Comparison of ENCODE assay signal across 3 cellular contexts in genomic region chr13:97228850-97229521, GRCh38.
A peak's percentile ranks its signal among the peaks of the same experiment; 100 is the strongest.
TF ChIP-seq lines count a peak whose summit lies in the region.

No MANE protein-coding gene starts in this region.

TF ChIP-seq in SK-N-SH, 30 proteins besides CTCF, POLR2A, EP300 and RAD21:
- TF ChIP-seq USF2 (IDR thresholded peaks at IDR 0.05; ENCODE audit: borderline replicate concordance, low read depth, low read length): no peak
- no peak for TF ChIP-seq REST (IDR thresholded peaks at IDR 0.05; ENCODE audit: low read depth, low read length)
- TF ChIP-seq POLR2AphosphoS5 (IDR thresholded peaks at IDR 0.05; ENCODE audit: low read depth, low read length): no peak
- TF ChIP-seq FOSL2 (IDR thresholded peaks at IDR 0.05; ENCODE audit: borderline replicate concordance, low read depth): no peak
- TF ChIP-seq EZH2phosphoT487 (IDR thresholded peaks at IDR 0.05; ENCODE audit: borderline replicate concordance, low read depth): no peak
- no peak for TF ChIP-seq IRF3 (IDR thresholded peaks at IDR 0.05; ENCODE audit: low read depth, low read length)
- no peak for TF ChIP-seq MAX (IDR thresholded peaks at IDR 0.05; ENCODE audit: low read depth)
- TF ChIP-seq FOXM1 (IDR thresholded peaks at IDR 0.05; ENCODE audit: low read depth): no peak
- TF ChIP-seq RFX5 (IDR thresholded peaks at IDR 0.05; ENCODE audit: low read length): no peak
- no peak for TF ChIP-seq SIN3A (IDR thresholded peaks at IDR 0.05; ENCODE audit: borderline replicate concordance, low read depth, low read length)
- TF ChIP-seq RCOR1 (IDR thresholded peaks at IDR 0.05; ENCODE audit: low read length): no peak
- no peak for TF ChIP-seq TEAD4 (IDR thresholded peaks at IDR 0.05; ENCODE audit: borderline replicate concordance, insufficient read depth)
- TF ChIP-seq SMC3 (IDR thresholded peaks at IDR 0.05; ENCODE audit: low read depth, low read length): no peak

TF ChIP-seq in SK-N-SH treated with all-trans-retinoic acid at 6 μM for 48 hours, 23 proteins besides CTCF, POLR2A, EP300 and RAD21 (continued from another document):
- TF ChIP-seq POU6F1 (CRISPR knock-in tag; IDR thresholded peaks at IDR 0.05; ENCODE audit: borderline replicate concordance, low read depth) (no peak), TCF4 (CRISPR knock-in tag; IDR thresholded peaks at IDR 0.05; ENCODE audit: borderline replicate concordance) (no peak), ZNF565 (CRISPR knock-in tag; conservative IDR thresholded peaks at IDR 0.05; ENCODE audit: low read depth) (no peak), GLIS3 (CRISPR knock-in tag; IDR thresholded peaks at IDR 0.05) (no peak), CSRNP3 (CRISPR knock-in tag; IDR thresholded peaks at IDR 0.05) (no peak), ISL1 (CRISPR knock-in tag; IDR thresholded peaks at IDR 0.05) (no peak), ARNTL (CRISPR knock-in tag; IDR thresholded peaks at IDR 0.05; ENCODE audit: borderline replicate concordance, low read depth) (no peak), PPARA (CRISPR knock-in tag; IDR thresholded peaks at IDR 0.05; ENCODE audit: borderline replicate concordance) (no peak), SNAI2 (CRISPR knock-in tag; IDR thresholded peaks at IDR 0.05) (no peak), ZC3H10 (CRISPR knock-in tag; IDR thresholded peaks at IDR 0.05) (no peak), RARB (CRISPR knock-in tag; IDR thresholded peaks at IDR 0.05) (no peak), BACH2 (CRISPR knock-in tag; IDR thresholded peaks at IDR 0.05; ENCODE audit: borderline replicate concordance) (no peak), TSHZ2 (CRISPR knock-in tag; IDR thresholded peaks at IDR 0.05) (no peak), PATZ1 (CRISPR knock-in tag; IDR thresholded peaks at IDR 0.05; ENCODE audit: borderline replicate concordance) (no peak), ZFP30 (CRISPR knock-in tag; IDR thresholded peaks at IDR 0.05) (no peak), ZNF8 (CRISPR knock-in tag; IDR thresholded peaks at IDR 0.05) (no peak), ESRRG (CRISPR knock-in tag; IDR thresholded peaks at IDR 0.05) (no peak)
TF ChIP-seq in SK-N-SH treated with all-trans-retinoic acid at 6 μM for 48 hours: peak in this region for 0.

TF ChIP-seq in endothelial cell of umbilical vein, 7 proteins besides CTCF, POLR2A, EP300 and RAD21 (continued from another document):
- peak; percentile 87 for TF ChIP-seq GATA2 (IDR thresholded peaks at IDR 0.05; ENCODE audit: insufficient read depth, insufficient read length, low read depth, low read length)
- no peak for TF ChIP-seq MAX (IDR thresholded peaks at IDR 0.05; ENCODE audit: insufficient read depth, insufficient read length)
- TF ChIP-seq EZH2 (IDR thresholded peaks at IDR 0.05; ENCODE audit: borderline replicate concordance, low read depth, low read length, severe bottlenecking): no peak
